Comparison of ENCODE assay signal across 23 cellular contexts in genomic region chr14:51008416-51008815, GRCh38.
DNase-seq lines count a peak whose midpoint lies in the region; TF ChIP-seq lines count a peak whose summit lies in the region.
"Had no signal": no experiment of that assay in that cellular context is flagged by ENCODE, and none has a peak within 500 bp of the region (broad histone marks: within the 10 kb centered on the region; RNA-seq: fewer than 3 reads in every experiment).

No MANE protein-coding gene starts in this region.

- H3K27me3 ChIP-seq in thyroid gland (no peaks in the 10 kb centered on the region), brain microvascular endothelial cell (replicated peaks) (no peaks in the 10 kb centered on the region)
- H3K27me3 ChIP-seq: BE2C had no signal

- peaks cover 39 to 42% of the 10 kb centered on the region in 2 donors for H3K4me1 ChIP-seq in thyroid gland

- in situ Hi-C loops in brain microvascular endothelial cell (cut with HindIII; ENCODE audit: low pct_ligation_motif_present, low sequenced_read_pairs): no loop called here

- TF ChIP-seq CTCF in thyroid gland (IDR thresholded peaks at IDR 0.05) (no peak), GM10266 (IDR thresholded peaks at IDR 0.05; ENCODE audit: control insufficient read depth, insufficient read depth, low read depth, missing control alignments) (no peak), brain microvascular endothelial cell (IDR thresholded peaks at IDR 0.05; ENCODE audit: low read depth, low read length, missing control alignments) (no peak)

- TF ChIP-seq POLR2A in thyroid gland (IDR thresholded peaks at IDR 0.05): no peak

- H3K27ac ChIP-seq in caudate nucleus (ENCODE audit: low read depth, low read length) (peak overlapping the region; percentile 65), thyroid gland (peak overlapping the region in 2 of 3 donors; percentile 4 to 43), brain microvascular endothelial cell (no peak overlapping the region)
- H3K27ac ChIP-seq: RWPE1, SK-N-MC had no signal

- no peaks in the 10 kb centered on the region for H3K36me3 ChIP-seq in thyroid gland
- no peaks in the 10 kb centered on the region for H3K36me3 ChIP-seq in brain microvascular endothelial cell (replicated peaks)

- no peak overlapping the region for H3K4me3 ChIP-seq in thyroid gland (replicated peaks in 1 of 3)
- no peak overlapping the region for H3K4me3 ChIP-seq in brain microvascular endothelial cell (ENCODE audit: low read depth, low read length)
- H3K4me3 ChIP-seq: GM12878, SK-N-MC had no signal

- intact Hi-C loops in thyroid gland (cut with DNase I): no loop called here

- no peaks in the 10 kb centered on the region for H3K9me3 ChIP-seq in thyroid gland
- H3K9me3 ChIP-seq: BE2C had no signal

- DNase-seq in NCI-H2171 treated with DMSO at 0.1 percent for 48 hours (lab: John Stamatoyannopoulos, UW): peak; percentile 60
- DNase-seq in NCI-H2171 (lab: John Stamatoyannopoulos, UW): no peak
- DNase-seq in caudate nucleus (lab: John Stamatoyannopoulos, UW): no peak
- DNase-seq in fibroblast of peridontal ligament (ENCODE audit: extremely low read depth): peak; percentile 89
- no peak for DNase-seq in thyroid gland
- no peak for DNase-seq in Kasumi-1 (lab: John Stamatoyannopoulos, UW)
- DNase-seq in GM10266 (ENCODE audit: extremely low spot score): no peak
- no peak for DNase-seq in brain microvascular endothelial cell
- DNase-seq: 8988T; BE2C; CD4-positive, CD25-positive, alpha-beta regulatory T cell; DMS79 treated with DMSO at 0.1 percent for 48 hours; H7; MM.1S; NCI-H1048; NCI-H1417 treated with DMSO at 0.1 percent for 48 hours; NCI-H187; NCI-H510A treated with DMSO at 0.1 percent for 48 hours; NCI-H748 treated with DMSO at 0.1 percent for 48 hours; SHP77 treated with DMSO at 0.1 percent for 48 hours had no signal

Comparison
In these comparisons a context has a peak if more than half of its experiments do, and no peak if none do; other contexts are left out.
1. DNase-seq: peak in NCI-H2171 treated with DMSO at 0.1 percent for 48 hours (single experiment) and fibroblast of peridontal ligament (single experiment); none in NCI-H2171 (single experiment), caudate nucleus (0 of 61), thyroid gland (0 of 2), Kasumi-1 (0 of 2), GM10266 (single experiment) and brain microvascular endothelial cell (single experiment).